In genomic region chr6:20424679-20425078, GRCh38 we compare ENCODE assay signal across 15 cellular contexts. TPM values are rescaled to one million over a fixed set of nuclear protein-coding genes. Genes with fewer than 3 reads are reported as not detected.
A peak's percentile ranks its signal among the peaks of the same experiment; 100 is the strongest.
DNase-seq lines count a peak whose midpoint lies in the region; ATAC-seq and TF ChIP-seq lines count a peak whose summit lies in the region.
"Had no signal": no experiment of that assay in that cellular context is flagged by ENCODE, and none has a peak within 500 bp of the region (broad histone marks: within the 10 kb centered on the region; RNA-seq: fewer than 3 reads in every experiment).

No MANE protein-coding gene starts in this region.

- H3K27me3 Mint-ChIP-seq in Caco-2 (ENCODE audit: insufficient read depth, unreplicated experiment) = no peaks in the 10 kb centered on the region
- H3K27me3 Mint-ChIP-seq in naive thymus-derived CD4-positive, alpha-beta T cell = no peaks in the 10 kb centered on the region

- peak; percentile 38 for ATAC-seq in naive thymus-derived CD4-positive, alpha-beta T cell
- no peak for ATAC-seq in HG02970 (IDR thresholded peaks at IDR 0.05; ENCODE audit: low FRiP score, unreplicated experiment)
- ATAC-seq: activated CD8-positive, alpha-beta T cell treated with anti-CD3 and anti-CD28 coated beads, Interleukin-2, amount 10 ng/mL, durations not matched to agents 7 days and 5 days had no signal

- no peaks in the 10 kb centered on the region for H3K27me3 ChIP-seq in Caco-2 (replicated peaks; ENCODE audit: control insufficient read depth, insufficient read depth, low read length)
- H3K27me3 ChIP-seq in naive thymus-derived CD4-positive, alpha-beta T cell (ENCODE audit: control insufficient read depth in 2 of 2, insufficient read depth in 2 of 2, low read length in 2 of 2) = no peaks in the 10 kb centered on the region
- H3K27me3 ChIP-seq: BLaER1, SJCRH30, suprapubic skin had no signal

- intact Hi-C loops in Caco-2 (cut with micrococcal nuclease; ENCODE audit: unreplicated experiment) = no loop called here
- intact Hi-C loops in naive thymus-derived CD4-positive, alpha-beta T cell (cut with micrococcal nuclease) = no loop called here

- CTCF ChIA-PET in Caco-2 (lab: Charles Lee) = no interaction called here
- CTCF ChIA-PET in naive thymus-derived CD4-positive, alpha-beta T cell (lab: Charles Lee) = no interaction called here

- H3K36me3 Mint-ChIP-seq in Caco-2 (ENCODE audit: insufficient read depth, unreplicated experiment) = peaks cover 14% of the 10 kb centered on the region
- H3K36me3 Mint-ChIP-seq in naive thymus-derived CD4-positive, alpha-beta T cell = peaks cover 0 to 43% (median 27%) of the 10 kb centered on the region in 5 donors

- no peak overlapping the region for H3K27ac ChIP-seq in naive thymus-derived CD4-positive, alpha-beta T cell (ENCODE audit: low read depth, low read length)
- H3K27ac ChIP-seq: BLaER1, psoas muscle, SJCRH30, suprapubic skin had no signal

- no peaks in the 10 kb centered on the region for H3K9me3 ChIP-seq in Caco-2
- H3K9me3 ChIP-seq in naive thymus-derived CD4-positive, alpha-beta T cell (ENCODE audit: control insufficient read depth in 2 of 3, low read length in 3 of 3) = no peaks in the 10 kb centered on the region
- H3K9me3 ChIP-seq: SJCRH30, suprapubic skin had no signal

- H3K27ac Mint-ChIP-seq in Caco-2 (ENCODE audit: unreplicated experiment) = no peak overlapping the region
- H3K27ac Mint-ChIP-seq in naive thymus-derived CD4-positive, alpha-beta T cell = peak overlapping the region in 2 of 9 donors; percentile 15 to 33

- no peaks in the 10 kb centered on the region for H3K9me3 Mint-ChIP-seq in Caco-2 (ENCODE audit: unreplicated experiment)
- peaks cover 0 to 7% (median 0%) of the 10 kb centered on the region in 11 donors for H3K9me3 Mint-ChIP-seq in naive thymus-derived CD4-positive, alpha-beta T cell

- H3K4me3 ChIP-seq in Caco-2 (ENCODE audit: low read depth, low read length) = no peak overlapping the region
- no peak overlapping the region for H3K4me3 ChIP-seq in fibroblast of mammary gland (ENCODE audit: control insufficient read depth, low read depth, low read length)
- no peak overlapping the region for H3K4me3 ChIP-seq in naive thymus-derived CD4-positive, alpha-beta T cell (ENCODE audit: low read length)
- H3K4me3 ChIP-seq: BLaER1, psoas muscle, SJCRH30, suprapubic skin had no signal

- POLR2A ChIA-PET in Caco-2 (lab: Charles Lee) = no interaction called here
- POLR2A ChIA-PET in naive thymus-derived CD4-positive, alpha-beta T cell (lab: Charles Lee) = no interaction called here

- peak; percentile 7 to 41 for DNase-seq in Caco-2
- peak; percentile 95 for DNase-seq in OCI-M1 (lab: John Stamatoyannopoulos, UW)
- peak; percentile 27 for DNase-seq in fibroblast of mammary gland (ENCODE audit: low read depth)
- DNase-seq in naive thymus-derived CD4-positive, alpha-beta T cell = no peak
- no peak for DNase-seq in T-helper 1 cell
- no peak for DNase-seq in effector CD4-positive, alpha-beta T cell
- no peak for DNase-seq in medulla oblongata (ENCODE audit: extremely low spot score)
- DNase-seq: activated CD8-positive, alpha-beta T cell treated with anti-CD3 and anti-CD28 coated beads, Interleukin-2, amount 10 ng/mL, durations not matched to agents 7 days and 5 days; activated effector memory CD4-positive, alpha-beta T cell treated with anti-CD3 and anti-CD28 coated beads, Interleukin-2, amount 50 U/mL, for 16 hours; NCI-H1417; psoas muscle; SJCRH30 had no signal

- H3K4me1 ChIP-seq in Caco-2 = 0 out of 2 replicates have a peak, but pooled peaks cover 6% of the 10 kb centered on the region
- peaks cover 0 to 3% of the 10 kb centered on the region in 2 donors for H3K4me1 ChIP-seq in naive thymus-derived CD4-positive, alpha-beta T cell (ENCODE audit: control insufficient read depth in 2 of 2, insufficient read depth in 2 of 2, low read length in 2 of 2)
- H3K4me1 ChIP-seq: SJCRH30, suprapubic skin had no signal

- no peak overlapping the region for H3K4me3 Mint-ChIP-seq in Caco-2 (ENCODE audit: unreplicated experiment)
- no peak overlapping the region for H3K4me3 Mint-ChIP-seq in naive thymus-derived CD4-positive, alpha-beta T cell
- H3K4me3 Mint-ChIP-seq: activated CD8-positive, alpha-beta T cell treated with anti-CD3 and anti-CD28 coated beads, Interleukin-2, amount 10 ng/mL, durations not matched to agents 7 days and 5 days had no signal

- TF ChIP-seq CTCF in Caco-2 (IDR thresholded peaks at IDR 0.05; ENCODE audit: insufficient read depth in 1 of 2, low read depth in 1 of 2, low read length in 1 of 2, severe bottlenecking in 1 of 2, unreplicated experiment in 1 of 2) = no peak
- no peak for TF ChIP-seq CTCF in fibroblast of mammary gland (conservative IDR thresholded peaks at IDR 0.05; ENCODE audit: control insufficient read depth, insufficient read depth, low read depth, low read length)

- H3K36me3 ChIP-seq in Caco-2 (ENCODE audit: control insufficient read depth, insufficient read depth, low read length) = no peaks in the 10 kb centered on the region
- no peaks in the 10 kb centered on the region for H3K36me3 ChIP-seq in naive thymus-derived CD4-positive, alpha-beta T cell (ENCODE audit: control insufficient read depth in 2 of 3, insufficient read depth in 3 of 3, low read length in 3 of 3)
- H3K36me3 ChIP-seq: suprapubic skin had no signal

- H3K4me1 Mint-ChIP-seq in Caco-2 (ENCODE audit: low read depth, unreplicated experiment) = peaks cover 11% of the 10 kb centered on the region
- H3K4me1 Mint-ChIP-seq in naive thymus-derived CD4-positive, alpha-beta T cell = peaks cover 20 to 38% (median 28%) of the 10 kb centered on the region in 7 donors

- no TSS peak for BruUV-seq in Caco-2 (replicated peaks; lab: Mats Ljungman, UMichigan)

RNA-seq across cellular contexts. Expression of gene E2F3, which starts 23.0 kb away (rescaled TPM):
- total RNA-seq in Caco-2 (2022) = 15.4 and 16.3 TPM in 2 replicates
- total RNA-seq in naive thymus-derived CD4-positive, alpha-beta T cell = 10 to 100 TPM in 4 of 5 experiments, 1 to 10 TPM in 1; 5.1 to 39.2 (median 30.8) TPM
- polyA plus RNA-seq in naive thymus-derived CD4-positive, alpha-beta T cell = 1 to 10 TPM; 3.0 to 3.5 TPM

Comparison
In these comparisons a context has a peak if more than half of its experiments do, and no peak if none do; other contexts are left out.
1. DNase-seq: peak in Caco-2 (2 of 2), OCI-M1 (single experiment) and fibroblast of mammary gland (single experiment); none in naive thymus-derived CD4-positive, alpha-beta T cell (0 of 9), T-helper 1 cell (0 of 5), effector CD4-positive, alpha-beta T cell (single experiment) and medulla oblongata (single experiment).